21 cellular contexts compared by ENCODE assay signal in the genomic region with DNA sequence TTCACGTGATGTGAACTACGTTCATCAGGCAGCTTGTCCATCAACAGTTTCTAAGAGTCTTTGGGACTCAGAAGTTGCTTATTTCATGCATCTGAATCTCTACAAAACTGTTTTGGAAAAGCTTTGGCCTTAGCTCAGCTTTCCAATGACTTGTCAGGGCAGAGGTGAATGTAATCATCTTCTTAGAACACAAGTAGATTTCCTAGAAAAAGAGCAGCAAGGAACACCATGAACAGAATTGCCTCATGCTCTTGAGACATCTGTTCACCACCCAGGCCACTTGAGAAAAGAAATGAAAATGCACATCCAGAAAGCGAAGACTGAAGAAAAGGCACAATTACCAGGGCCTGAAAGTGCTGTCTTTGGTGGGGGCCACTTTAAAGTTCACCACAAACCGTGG.
DNase-seq lines count a peak whose midpoint lies in the region; ATAC-seq, FAIRE-seq and TF ChIP-seq lines count a peak whose summit lies in the region.
"Had no signal": no experiment of that assay in that cellular context is flagged by ENCODE, and none has a peak within 500 bp of the region (broad histone marks: within the 10 kb centered on the region; RNA-seq: fewer than 3 reads in every experiment).

No MANE protein-coding gene starts in this region.

- TF ChIP-seq POLR2A in GM12892 (IDR thresholded peaks at IDR 0.05; ENCODE audit: low read depth, low read length): no peak
- TF ChIP-seq POLR2A in GM12891 (IDR thresholded peaks at IDR 0.05; ENCODE audit: low read depth, low read length): no peak

- FAIRE-seq in GM12892 (lab: Jason Lieb, UNC) (no peak), GM12891 (lab: Jason Lieb, UNC) (no peak)
- FAIRE-seq: GM12878, GM18507 had no signal

- ATAC-seq in Right ventricle myocardium superior (ENCODE audit: poor library complexity): peak; percentile 18
- no peak for ATAC-seq in left ventricle myocardium superior
- ATAC-seq in sciatic nerve: peak; percentile 92
- ATAC-seq in HG02870 (IDR thresholded peaks at IDR 0.05; ENCODE audit: unreplicated experiment): no peak
- ATAC-seq: GM12878 had no signal

- no peak overlapping the region for H3K4me3 ChIP-seq in fibroblast of mammary gland (ENCODE audit: control insufficient read depth, low read depth, low read length)
- H3K4me3 ChIP-seq: GM12878, GM23248, HAP-1 had no signal

- intact Hi-C loops in Right ventricle myocardium superior (cut with DNase I) (no loop called here), left ventricle myocardium superior (cut with micrococcal nuclease) (no loop called here), sciatic nerve (cut with DNase I) (no loop called here)

- no peak for DNase-seq in Right ventricle myocardium superior
- DNase-seq in left ventricle myocardium superior: no peak
- DNase-seq in fibroblast of mammary gland (ENCODE audit: low read depth): peak; percentile 27
- no peak for DNase-seq in sciatic nerve (ENCODE audit: low spot score)
- DNase-seq in GM12892 (ENCODE audit: insufficient read length): no peak
- DNase-seq in GM12891 (ENCODE audit: insufficient read length, low spot score): no peak
- DNase-seq: 8988T; BE2C; C1 segment of cervical spinal cord; CD4-positive, CD25-positive, alpha-beta regulatory T cell; CD8-positive, alpha-beta memory T cell; COR-L47; DMS 273 treated with DMSO at 0.1 percent for 48 hours; DMS53; DND-41; EL; GM23248 had no signal

- no peak for TF ChIP-seq CTCF in fibroblast of mammary gland (conservative IDR thresholded peaks at IDR 0.05; ENCODE audit: control insufficient read depth, insufficient read depth, low read depth, low read length)

TF ChIP-seq in GM12891, 5 proteins besides CTCF, POLR2A, EP300 and RAD21:
- no peak for TF ChIP-seq PAX5 (IDR thresholded peaks at IDR 0.05; ENCODE audit: insufficient read depth, low read length, severe bottlenecking)
- TF ChIP-seq TAF1 (IDR thresholded peaks at IDR 0.05; ENCODE audit: low read depth, low read length): no peak
- no peak for TF ChIP-seq POLR2AphosphoS5 (IDR thresholded peaks at IDR 0.05; ENCODE audit: low read depth, low read length)
- no peak for TF ChIP-seq POU2F2 (IDR thresholded peaks at IDR 0.05; ENCODE audit: low read depth, low read length)
- TF ChIP-seq SPI1 (IDR thresholded peaks at IDR 0.05; ENCODE audit: low read depth, low read length): no peak

Comparison
In these comparisons a context has a peak if more than half of its experiments do, and no peak if none do; other contexts are left out.
1. ATAC-seq: peak in Right ventricle myocardium superior (single experiment) and sciatic nerve (single experiment); none in left ventricle myocardium superior (single experiment) and HG02870 (single experiment).